1 cellular context compared by ENCODE assay signal in genomic region chr12:64582862-64583261, GRCh38.
TF ChIP-seq lines count a peak whose summit lies in the region.

No MANE protein-coding gene starts in this region.

TF ChIP-seq in IMR-90, 13 proteins besides CTCF, POLR2A, EP300 and RAD21:
- no peak for TF ChIP-seq RFX5 (IDR thresholded peaks at IDR 0.05; ENCODE audit: low read depth, low read length)
- no peak for TF ChIP-seq MXI1 (IDR thresholded peaks at IDR 0.05; ENCODE audit: borderline replicate concordance, low read depth, low read length)
- TF ChIP-seq BHLHE40 (IDR thresholded peaks at IDR 0.05; ENCODE audit: low read depth, low read length), result no peak
- TF ChIP-seq SMC3 (IDR thresholded peaks at IDR 0.05; ENCODE audit: low read depth, low read length), result no peak
- no peak for TF ChIP-seq NFE2L2 (IDR thresholded peaks at IDR 0.05; ENCODE audit: low read depth, low read length)
- TF ChIP-seq CEBPB (IDR thresholded peaks at IDR 0.05; ENCODE audit: low read depth, low read length), result no peak
- no peak for TF ChIP-seq MAFK (IDR thresholded peaks at IDR 0.05; ENCODE audit: low read depth, low read length)
- no peak for TF ChIP-seq MAZ (IDR thresholded peaks at IDR 0.05; ENCODE audit: borderline replicate concordance, low read depth, low read length)
- no peak for TF ChIP-seq ELK1 (IDR thresholded peaks at IDR 0.05; ENCODE audit: borderline replicate concordance, low read depth, low read length)
- no peak for TF ChIP-seq FOS (IDR thresholded peaks at IDR 0.05; ENCODE audit: low read depth, low read length)
- no peak for TF ChIP-seq CHD1 (IDR thresholded peaks at IDR 0.05; ENCODE audit: low read depth, low read length)
- no peak for TF ChIP-seq RCOR1 (IDR thresholded peaks at IDR 0.05; ENCODE audit: insufficient replicate concordance, low read length)
- TF ChIP-seq USF2 (IDR thresholded peaks at IDR 0.05; ENCODE audit: low read depth, low read length), result no peak
TF ChIP-seq in IMR-90: peak in this region for 0.
